In genomic region chr9:77820293-77820954, GRCh38 we compare ENCODE assay signal across 12 cellular contexts.
A peak's percentile ranks its signal among the peaks of the same experiment; 100 is the strongest.
DNase-seq lines count a peak whose midpoint lies in the region; ATAC-seq and TF ChIP-seq lines count a peak whose summit lies in the region.
"Had no signal": no experiment of that assay in that cellular context is flagged by ENCODE, and none has a peak within 500 bp of the region (broad histone marks: within the 10 kb centered on the region; RNA-seq: fewer than 3 reads in every experiment).

No MANE protein-coding gene starts in this region.

- H3K4me1 ChIP-seq in Panc1 (ENCODE audit: control insufficient read depth, insufficient read depth, low read length) (peaks cover 6% of the 10 kb centered on the region), endodermal cell (ENCODE audit: control insufficient read depth, insufficient read depth, low read length) (peaks cover 5% of the 10 kb centered on the region), skeletal muscle satellite cell (ENCODE audit: control insufficient read depth, insufficient read depth, low read length) (peaks cover 50% of the 10 kb centered on the region), gastroesophageal sphincter (peaks cover 0 to 32% (median 4%) of the 10 kb centered on the region in 3 donors)

- ATAC-seq in activated CD4-positive, CD25-positive, alpha-beta regulatory T cell treated with anti-CD3 and anti-CD28 coated beads, Interleukin-2, amount 50 U/mL, for 24 hours = peak; percentile 93 to 96
- no peak for ATAC-seq in Panc1
- no peak for ATAC-seq in HG02852 (IDR thresholded peaks at IDR 0.05; ENCODE audit: unreplicated experiment)
- ATAC-seq in gastroesophageal sphincter = no peak

- no peak for DNase-seq in activated CD4-positive, CD25-positive, alpha-beta regulatory T cell treated with anti-CD3 and anti-CD28 coated beads, Interleukin-2, amount 50 U/mL, for 72 hours
- peak; percentile 27 for DNase-seq in Panc1 (ENCODE audit: low read depth, low spot score)
- no peak for DNase-seq in endodermal cell
- DNase-seq in C1 segment of cervical spinal cord (lab: John Stamatoyannopoulos, UW) = no peak
- DNase-seq: activated CD4-positive, CD25-positive, alpha-beta regulatory T cell; left cardiac atrium; NCI-H446 treated with DMSO at 0.1 percent for 48 hours; spleen had no signal

- POLR2A ChIA-PET in Panc1 (lab: Charles Lee) = no interaction called here

- BruUV-seq in Panc1 (replicated peaks; lab: Mats Ljungman, UMichigan) = no TSS peak

- peaks cover 6% of the 10 kb centered on the region for H3K36me3 Mint-ChIP-seq in endodermal cell (ENCODE audit: low read depth)

- TF ChIP-seq CTCF in Panc1 (IDR thresholded peaks at IDR 0.05) (no peak), endodermal cell (conservative IDR thresholded peaks at IDR 0.05) (no peak), gastroesophageal sphincter (IDR thresholded peaks at IDR 0.05) (no peak)

- H3K4me1 Mint-ChIP-seq in endodermal cell = peaks cover 34% of the 10 kb centered on the region

- TF ChIP-seq POLR2A in gastroesophageal sphincter (IDR thresholded peaks at IDR 0.05) = no peak

- no peak overlapping the region for H3K4me3 Mint-ChIP-seq in endodermal cell

- peak overlapping the region; percentile 74 for H3K4me2 ChIP-seq in skeletal muscle satellite cell (ENCODE audit: low read length)

- H3K27me3 ChIP-seq in Panc1 (ENCODE audit: control insufficient read depth, insufficient read depth, low read length) (no peaks in the 10 kb centered on the region), endodermal cell (ENCODE audit: control insufficient read depth, insufficient read depth, low read length, poor library complexity, severe bottlenecking) (no peaks in the 10 kb centered on the region), skeletal muscle satellite cell (ENCODE audit: control insufficient read depth, insufficient read depth, low read length) (no peaks in the 10 kb centered on the region), gastroesophageal sphincter (no peaks in the 10 kb centered on the region)
- H3K27me3 ChIP-seq: spleen had no signal

- H3K4me3 ChIP-seq in Panc1 (ENCODE audit: low read depth in 2 of 2, low read length in 2 of 2) (no peak overlapping the region), endodermal cell (ENCODE audit: low read length) (no peak overlapping the region), skeletal muscle satellite cell (ENCODE audit: low read length) (peak overlapping the region; percentile 51), gastroesophageal sphincter (no peak overlapping the region)
- H3K4me3 ChIP-seq: spleen had no signal

- CTCF ChIA-PET in Panc1 (lab: Charles Lee) = no interaction called here

- in situ Hi-C loops in Panc1 (cut with HindIII; ENCODE audit: low pct_unique_long_range_greater_than_20kb, low sequenced_read_pairs) = no loop called here

- H3K9me3 Mint-ChIP-seq in endodermal cell = no peaks in the 10 kb centered on the region

- H3K36me3 ChIP-seq in Panc1 (ENCODE audit: control insufficient read depth, insufficient read depth, low read length) = no peaks in the 10 kb centered on the region
- peaks cover under 1% of the 10 kb centered on the region for H3K36me3 ChIP-seq in endodermal cell (ENCODE audit: control insufficient read depth, insufficient read depth, low read length)
- no peaks in the 10 kb centered on the region for H3K36me3 ChIP-seq in skeletal muscle satellite cell (ENCODE audit: insufficient read depth, low read length)
- no peaks in the 10 kb centered on the region for H3K36me3 ChIP-seq in gastroesophageal sphincter

- H3K9ac ChIP-seq in endodermal cell (ENCODE audit: extremely low read depth, low read length, poor library complexity, severe bottlenecking) = no peak overlapping the region
- H3K9ac ChIP-seq in skeletal muscle satellite cell (ENCODE audit: low read depth, low read length) = peak overlapping the region; percentile 71

- intact Hi-C loops in Panc1 (cut with micrococcal nuclease; ENCODE audit: unreplicated experiment) = no loop called here

- peak overlapping the region; percentile 66 for H3K27ac Mint-ChIP-seq in endodermal cell

- TF ChIP-seq EP300 in gastroesophageal sphincter (IDR thresholded peaks at IDR 0.05) = no peak

- H3K27me3 Mint-ChIP-seq in endodermal cell (ENCODE audit: insufficient read depth) = peaks cover 2% of the 10 kb centered on the region

- H3K9me3 ChIP-seq in Panc1 (ENCODE audit: control insufficient read depth, insufficient read depth, low read depth, low read length) (no peaks in the 10 kb centered on the region), endodermal cell (ENCODE audit: control insufficient read depth, low read length) (no peaks in the 10 kb centered on the region), skeletal muscle satellite cell (replicated peaks; ENCODE audit: low read length) (no peaks in the 10 kb centered on the region), gastroesophageal sphincter (no peaks in the 10 kb centered on the region)
- H3K9me3 ChIP-seq: spleen had no signal

- 86 to 90% methylated on average over 3 of the region's 3 CpGs for WGBS in endodermal cell (ENCODE audit: insufficient coverage in 1 of 2, insufficient read length in 1 of 2), 2 experiments
- 30 to 50% methylated on average over 2 to 3 of the region's 3 CpGs for WGBS in gastroesophageal sphincter (ENCODE audit: low coverage in 1 of 2), 2 donors

- no peak overlapping the region for H3K27ac ChIP-seq in Panc1 (ENCODE audit: low read length)
- H3K27ac ChIP-seq in endodermal cell (ENCODE audit: low read depth, low read length) = no peak overlapping the region
- H3K27ac ChIP-seq in gastroesophageal sphincter = peak overlapping the region in 1 of 4 donors; percentile 25

Comparison
In these comparisons a context has a peak if more than half of its experiments do, and no peak if none do; other contexts are left out.
1. ATAC-seq: peak in activated CD4-positive, CD25-positive, alpha-beta regulatory T cell treated with anti-CD3 and anti-CD28 coated beads, Interleukin-2, amount 50 U/mL, for 24 hours (2 of 2); none in Panc1 (single experiment), HG02852 (single experiment) and gastroesophageal sphincter (single experiment).